8 cellular contexts compared by ENCODE assay signal in the genomic region with DNA sequence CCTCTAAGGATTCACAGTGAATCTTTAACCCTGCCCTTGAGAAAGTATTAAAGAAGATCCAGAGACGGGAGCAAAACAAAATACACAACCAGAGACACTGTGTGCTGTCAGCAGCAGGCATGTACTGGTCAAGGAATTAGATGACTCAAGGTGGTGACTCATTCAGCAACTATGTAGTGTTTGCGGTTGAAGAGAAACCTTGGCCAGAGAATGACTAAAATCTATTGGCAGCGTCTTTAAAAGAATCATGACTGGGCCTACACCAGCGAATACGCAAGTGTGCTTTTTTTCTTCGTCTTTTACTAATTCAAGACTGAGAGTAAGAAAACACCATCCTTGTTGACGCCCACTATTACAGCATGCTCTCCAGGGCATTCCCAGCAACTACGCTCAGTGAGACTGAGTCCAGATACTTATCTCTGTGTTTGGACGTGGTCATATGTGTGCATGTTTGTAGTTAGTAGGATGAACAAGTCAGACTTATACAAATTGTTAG.
A peak's percentile ranks its signal among the peaks of the same experiment; 100 is the strongest.
DNase-seq lines count a peak whose midpoint lies in the region; ATAC-seq, FAIRE-seq and TF ChIP-seq lines count a peak whose summit lies in the region.

No MANE protein-coding gene starts in this region.

- peak overlapping the region; percentile 61 for H3K4me3 Mint-ChIP-seq in astrocyte (ENCODE audit: unreplicated experiment)

- DNase-seq in 8988T (peak; percentile 18), MV-4-11 (lab: John Stamatoyannopoulos, UW) (peak; percentile 97), astrocyte (ENCODE audit: low read depth) (peak; percentile 100), D721Med (ENCODE audit: insufficient read length, low spot score) (no peak)
- peak; percentile 6 for DNase-seq in stimulated activated CD8-positive, alpha-beta memory T cell treated with anti-CD3 and anti-CD28 coated beads, Interleukin-12 subunit alpha, Interleukin-12 subunit beta, amount 100 ng/mL, for 1 hour (ENCODE audit: low read depth)

- FAIRE-seq in astrocyte (lab: Jason Lieb, UNC) (peak; percentile 100), D721Med (lab: Jason Lieb, UNC) (no peak)

- H3K9me3 ChIP-seq in astrocyte (ENCODE audit: insufficient read depth, low read depth, low read length) (no peaks in the 10 kb centered on the region), iPS-20b (ENCODE audit: insufficient read depth, low read depth, low read length) (no peaks in the 10 kb centered on the region)

- H3K27me3 ChIP-seq in astrocyte (ENCODE audit: insufficient read depth, low read length) (peaks cover 4% of the 10 kb centered on the region), iPS-20b (ENCODE audit: insufficient read depth, low read length) (no peaks in the 10 kb centered on the region)

- no peaks in the 10 kb centered on the region for H3K9me3 Mint-ChIP-seq in astrocyte (ENCODE audit: unreplicated experiment)

- H3K27ac ChIP-seq in astrocyte (ENCODE audit: low read depth, low read length) (peak overlapping the region; percentile 97), iPS-20b (ENCODE audit: low read length) (peak overlapping the region; percentile 38)

- H3K27ac Mint-ChIP-seq in astrocyte (ENCODE audit: unreplicated experiment), result peak overlapping the region; percentile 99

- H3K4me3 ChIP-seq in astrocyte (ENCODE audit: insufficient read depth, low read depth, low read length), result peak overlapping the region; percentile 13
- peak overlapping the region; percentile 4; the same call in 1 of the 2 replicates for H3K4me3 ChIP-seq in iPS-20b (ENCODE audit: low read length)

- no peaks in the 10 kb centered on the region for H4K20me1 ChIP-seq in astrocyte (ENCODE audit: insufficient read depth, low read length)

- H3K4me1 ChIP-seq in astrocyte (ENCODE audit: insufficient read depth, low read length) (peaks cover 14% of the 10 kb centered on the region), iPS-20b (ENCODE audit: insufficient read depth, low read length) (peaks cover 33% of the 10 kb centered on the region)

- no peaks in the 10 kb centered on the region for H3K79me2 ChIP-seq in astrocyte (ENCODE audit: insufficient read depth, low read length)

- TF ChIP-seq CTCF in astrocyte (IDR thresholded peaks at IDR 0.05; ENCODE audit: insufficient read depth, low read depth, low read length) (no peak), D721Med (IDR thresholded peaks at IDR 0.05; ENCODE audit: insufficient read depth, missing control alignments) (no peak)

- H3K36me3 ChIP-seq in astrocyte (ENCODE audit: insufficient read depth, low read length), result no peaks in the 10 kb centered on the region
- H3K36me3 ChIP-seq in iPS-20b (ENCODE audit: insufficient read depth, low read depth, low read length), result no peaks in the 10 kb centered on the region

- ATAC-seq in GM18499 (IDR thresholded peaks at IDR 0.05; ENCODE audit: insufficient read depth, unreplicated experiment) (peak; percentile 100), HG02642 (IDR thresholded peaks at IDR 0.05; ENCODE audit: poor library complexity, unreplicated experiment) (peak; percentile 99)

- H3K4me2 ChIP-seq in astrocyte (ENCODE audit: low read length), result peak overlapping the region; percentile 73

- H3K9ac ChIP-seq in astrocyte (ENCODE audit: low read length) (peak overlapping the region; percentile 78), iPS-20b (ENCODE audit: low read depth, low read length) (peak overlapping the region; percentile 16; the same call in 1 of the 2 replicates)

- H3K36me3 Mint-ChIP-seq in astrocyte (ENCODE audit: low read depth, unreplicated experiment), result no peaks in the 10 kb centered on the region

- no peak overlapping the region for H2AFZ ChIP-seq in astrocyte (ENCODE audit: low read depth, low read length)

- peaks cover 18% of the 10 kb centered on the region for H3K4me1 Mint-ChIP-seq in astrocyte (ENCODE audit: low read depth, unreplicated experiment)

- no peaks in the 10 kb centered on the region for H3K27me3 Mint-ChIP-seq in astrocyte (ENCODE audit: low read depth, unreplicated experiment)
